In genomic region chr7:151085329-151085690, GRCh38 we compare ENCODE assay signal across 1 cellular context.
TF ChIP-seq lines count a peak whose summit lies in the region.

No MANE protein-coding gene starts in this region.

TF ChIP-seq in K562, 482 proteins besides CTCF, POLR2A, EP300 and RAD21 (continued from another document):
- TF ChIP-seq CUX1 (CRISPR knock-in tag; IDR thresholded peaks at IDR 0.05): no peak
- no peak for TF ChIP-seq MCM5 (IDR thresholded peaks at IDR 0.05; ENCODE audit: low read depth)
- no peak for TF ChIP-seq ARID2 (IDR thresholded peaks at IDR 0.05)
- no peak for TF ChIP-seq EHMT2 (IDR thresholded peaks at IDR 0.05)
- no peak for TF ChIP-seq ZC3H8 (IDR thresholded peaks at IDR 0.05)
- TF ChIP-seq CCNT2 (IDR thresholded peaks at IDR 0.05; ENCODE audit: borderline replicate concordance, extremely low read depth, insufficient read length, low read depth, low read length): no peak
- TF ChIP-seq MYC (IDR thresholded peaks at IDR 0.05; ENCODE audit: low read depth, low read length): 0 out of 2 replicates have a peak, but pooled peaks have one; percentile 32
- no peak for TF ChIP-seq MYC (CRISPR knock-in tag; IDR thresholded peaks at IDR 0.05; ENCODE audit: borderline replicate concordance, low read depth)
- no peak for TF ChIP-seq THRA (IDR thresholded peaks at IDR 0.05)
